Comparison of ENCODE assay signal across 11 cellular contexts in the genomic region with DNA sequence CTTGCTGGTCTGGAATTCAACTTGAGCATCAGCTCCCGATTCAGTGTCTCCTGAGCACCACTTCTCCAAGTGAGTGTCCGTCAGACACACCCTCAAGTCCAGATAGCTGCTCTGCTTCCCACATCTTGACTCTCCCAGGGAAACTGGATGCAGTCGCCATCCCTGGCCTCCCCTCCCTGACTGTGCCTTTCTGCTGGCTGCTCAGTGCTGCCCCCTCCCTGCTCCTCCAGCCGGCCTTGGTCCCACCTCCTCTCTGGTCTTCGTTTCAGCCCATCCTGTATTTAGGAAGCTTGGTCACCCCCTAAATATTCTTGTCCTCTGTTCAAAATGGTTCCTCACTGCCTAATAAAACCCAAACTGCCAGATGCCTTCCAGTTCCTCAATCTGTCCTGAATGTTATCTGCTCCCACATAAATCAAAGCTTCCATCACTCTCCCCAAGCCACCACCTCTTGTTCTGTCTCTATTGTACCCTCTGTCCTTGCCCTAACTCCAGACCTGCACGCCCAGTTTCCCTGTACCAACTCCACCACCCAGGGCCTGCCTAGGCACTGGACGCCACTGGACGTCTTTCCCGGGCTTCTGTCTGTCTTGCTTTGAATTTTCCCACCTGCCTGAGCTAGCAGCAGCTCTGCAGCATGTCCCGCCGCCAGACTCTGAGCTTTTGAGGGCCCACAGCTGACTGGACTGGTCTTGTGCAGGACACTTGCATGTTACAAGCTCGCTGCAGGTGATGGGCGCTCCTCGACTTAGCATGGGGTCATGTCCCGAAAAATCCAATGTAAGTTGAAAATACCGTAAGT. TPM values are rescaled to one million over a fixed set of nuclear protein-coding genes. Genes with fewer than 3 reads are reported as not detected.
A peak's percentile ranks its signal among the peaks of the same experiment; 100 is the strongest.
DNase-seq lines count a peak whose midpoint lies in the region; ATAC-seq and TF ChIP-seq lines count a peak whose summit lies in the region.
"Had no signal": no experiment of that assay in that cellular context is flagged by ENCODE, and none has a peak within 500 bp of the region (broad histone marks: within the 10 kb centered on the region; RNA-seq: fewer than 3 reads in every experiment).

No MANE protein-coding gene starts in this region.

- no peaks in the 10 kb centered on the region for H3K27me3 ChIP-seq in psoas muscle (ENCODE audit: insufficient read depth in 3 of 3, low read length in 2 of 3)
- H3K27me3 ChIP-seq: right lobe of liver had no signal

- no peak overlapping the region for H3K4me3 ChIP-seq in psoas muscle
- H3K4me3 ChIP-seq: right lobe of liver had no signal

- TF ChIP-seq CTCF in psoas muscle (IDR thresholded peaks at IDR 0.05): peak; percentile 7

- no peaks in the 10 kb centered on the region for H3K27me3 Mint-ChIP-seq in T-helper 1 cell treated with Interleukin-12 subunit alpha and Interleukin-12 subunit beta and Interleukin-4 antibody, amounts not matched to agents 30 μg/mL and 1 μg/mL, for 36 hours (ENCODE audit: low read depth)
- H3K27me3 Mint-ChIP-seq in dendritic cell treated with granulocyte-macrophage colony-stimulating factor and Interleukin-4, amounts not matched to agents 40 ng/mL and 50 ng/mL, for 4 days: no peaks in the 10 kb centered on the region

- H3K4me1 ChIP-seq in psoas muscle: no peaks in the 10 kb centered on the region
- H3K4me1 ChIP-seq: right lobe of liver had no signal

- peaks cover 19% of the 10 kb centered on the region for H3K36me3 Mint-ChIP-seq in T-helper 1 cell treated with Interleukin-12 subunit alpha and Interleukin-12 subunit beta and Interleukin-4 antibody, amounts not matched to agents 30 μg/mL and 1 μg/mL, for 36 hours (ENCODE audit: low read depth)
- peaks cover 59% of the 10 kb centered on the region for H3K36me3 Mint-ChIP-seq in dendritic cell treated with granulocyte-macrophage colony-stimulating factor and Interleukin-4, amounts not matched to agents 40 ng/mL and 50 ng/mL, for 4 days (ENCODE audit: low read depth)

- ATAC-seq in psoas muscle: no peak

- intact Hi-C loops in dendritic cell treated with granulocyte-macrophage colony-stimulating factor and Interleukin-4, amounts not matched to agents 40 ng/mL and 50 ng/mL, for 4 days (cut with micrococcal nuclease): no loop called here
- intact Hi-C loops in psoas muscle (cut with DNase I): no loop called here

- H3K9me3 ChIP-seq in psoas muscle: no peaks in the 10 kb centered on the region
- H3K9me3 ChIP-seq: right lobe of liver had no signal

- peaks cover 0 to 68% of the 10 kb centered on the region in 2 donors for H3K36me3 ChIP-seq in psoas muscle (ENCODE audit: insufficient read depth in 1 of 2, low read depth in 1 of 2)
- H3K36me3 ChIP-seq: right lobe of liver had no signal

- H3K9me3 Mint-ChIP-seq in T-helper 1 cell treated with Interleukin-12 subunit alpha and Interleukin-12 subunit beta and Interleukin-4 antibody, amounts not matched to agents 30 μg/mL and 1 μg/mL, for 36 hours: no peaks in the 10 kb centered on the region
- H3K9me3 Mint-ChIP-seq in dendritic cell treated with granulocyte-macrophage colony-stimulating factor and Interleukin-4, amounts not matched to agents 40 ng/mL and 50 ng/mL, for 4 days: peaks cover 18% of the 10 kb centered on the region

- peaks cover 26% of the 10 kb centered on the region for H3K4me1 Mint-ChIP-seq in T-helper 1 cell treated with Interleukin-12 subunit alpha and Interleukin-12 subunit beta and Interleukin-4 antibody, amounts not matched to agents 30 μg/mL and 1 μg/mL, for 36 hours (ENCODE audit: low read depth)
- peaks cover 36% of the 10 kb centered on the region for H3K4me1 Mint-ChIP-seq in dendritic cell treated with granulocyte-macrophage colony-stimulating factor and Interleukin-4, amounts not matched to agents 40 ng/mL and 50 ng/mL, for 4 days (ENCODE audit: low read depth)

- no peak overlapping the region for H3K27ac ChIP-seq in psoas muscle
- H3K27ac ChIP-seq: C4-2B, epithelial cell of prostate, right lobe of liver had no signal

- WGBS in psoas muscle, 3 donors: 85 to 90% (median 87%) methylated on average over 16 of the region's 16 CpGs

- DNase-seq in T-helper 1 cell (no peak), NAMALWA (ENCODE audit: low spot score) (peak; percentile 8), psoas muscle (no peak), ecto neural progenitor cell (ENCODE audit: low spot score) (no peak), SW 1271 (lab: John Stamatoyannopoulos, UW) (no peak), DMS79 treated with DMSO at 0.1 percent for 48 hours (lab: John Stamatoyannopoulos, UW) (no peak)
- DNase-seq: right lobe of liver had no signal

- peak overlapping the region; percentile 78 for H3K27ac Mint-ChIP-seq in T-helper 1 cell treated with Interleukin-12 subunit alpha and Interleukin-12 subunit beta and Interleukin-4 antibody, amounts not matched to agents 30 μg/mL and 1 μg/mL, for 36 hours
- H3K27ac Mint-ChIP-seq in dendritic cell treated with granulocyte-macrophage colony-stimulating factor and Interleukin-4, amounts not matched to agents 40 ng/mL and 50 ng/mL, for 4 days: peak overlapping the region; percentile 75

- H3K4me3 Mint-ChIP-seq in T-helper 1 cell treated with Interleukin-12 subunit alpha and Interleukin-12 subunit beta and Interleukin-4 antibody, amounts not matched to agents 30 μg/mL and 1 μg/mL, for 36 hours: peak overlapping the region; percentile 58
- peak overlapping the region; percentile 18 for H3K4me3 Mint-ChIP-seq in dendritic cell treated with granulocyte-macrophage colony-stimulating factor and Interleukin-4, amounts not matched to agents 40 ng/mL and 50 ng/mL, for 4 days

RNA-seq across cellular contexts. Expression of a gene that starts 33.8 kb away (rescaled TPM):
- total RNA-seq in psoas muscle: 10 to 100 TPM; 27.9 to 41.9 (median 36.7) TPM
- 10 to 100 TPM; 37.9 to 83.2 (median 43.5) TPM for polyA plus RNA-seq in psoas muscle

RNA-seq across cellular contexts. Expression of a gene that starts 34.1 kb away (rescaled TPM):
- 10 to 100 TPM; 36.0 to 46.0 (median 41.9) TPM for total RNA-seq in psoas muscle
- polyA plus RNA-seq in psoas muscle: 10 to 100 TPM; 25.1 to 69.3 (median 28.5) TPM
